ENCODE assay signal across 1 cellular context in the genomic region with DNA sequence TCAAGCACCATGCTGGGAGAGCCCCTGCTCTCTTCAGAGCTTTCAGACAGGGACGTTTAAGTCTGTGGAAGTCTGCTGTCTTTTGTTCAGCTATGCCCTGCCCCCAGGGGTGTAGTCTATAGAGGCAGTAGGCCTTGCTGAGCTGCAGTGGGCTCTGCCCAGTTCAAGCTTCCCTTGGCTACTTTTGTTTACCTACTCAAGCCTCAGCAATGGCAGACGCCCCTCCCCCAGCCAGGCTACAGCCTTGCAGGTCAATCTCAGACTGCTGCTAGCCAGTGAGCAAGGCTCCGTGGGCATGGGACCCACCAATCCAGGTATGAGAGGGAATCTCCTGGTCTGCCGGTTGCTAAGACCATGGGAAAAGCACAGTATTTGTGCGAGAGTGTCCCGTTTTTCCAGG.
TF ChIP-seq lines count a peak whose summit lies in the region.

No MANE protein-coding gene starts in this region.

TF ChIP-seq in H1, 55 proteins besides CTCF, POLR2A, EP300 and RAD21 (continued from another document):
- TF ChIP-seq GTF2F1 (IDR thresholded peaks at IDR 0.05; ENCODE audit: borderline replicate concordance, low read depth, low read length), result no peak
- no peak for TF ChIP-seq HDAC6 (IDR thresholded peaks at IDR 0.05; ENCODE audit: low read depth, low read length)
- TF ChIP-seq CTBP2 (IDR thresholded peaks at IDR 0.05; ENCODE audit: borderline replicate concordance, insufficient read depth, insufficient read length, low read length), result no peak
- no peak for TF ChIP-seq SP1 (IDR thresholded peaks at IDR 0.05; ENCODE audit: low read depth, low read length)
- no peak for TF ChIP-seq EGR1 (IDR thresholded peaks at IDR 0.05; ENCODE audit: borderline replicate concordance, low read depth, low read length)
- no peak for TF ChIP-seq CHD1 (IDR thresholded peaks at IDR 0.05; ENCODE audit: low read depth, low read length)
- TF ChIP-seq SIRT6 (IDR thresholded peaks at IDR 0.05; ENCODE audit: low read length), result no peak
- no peak for TF ChIP-seq RBBP5 (IDR thresholded peaks at IDR 0.05; ENCODE audit: borderline replicate concordance, low read depth, low read length)
- TF ChIP-seq ASH2L (IDR thresholded peaks at IDR 0.05; ENCODE audit: low read length), result no peak
- TF ChIP-seq SAP30 (IDR thresholded peaks at IDR 0.05; ENCODE audit: insufficient read depth, insufficient replicate concordance, low read length), result no peak
- TF ChIP-seq HDAC2 (IDR thresholded peaks at IDR 0.05; ENCODE audit: borderline replicate concordance in 1 of 2, low read depth in 2 of 2, low read length in 2 of 2), result no peak
TF ChIP-seq in H1: peak in this region for 0.
